In the genomic region with DNA sequence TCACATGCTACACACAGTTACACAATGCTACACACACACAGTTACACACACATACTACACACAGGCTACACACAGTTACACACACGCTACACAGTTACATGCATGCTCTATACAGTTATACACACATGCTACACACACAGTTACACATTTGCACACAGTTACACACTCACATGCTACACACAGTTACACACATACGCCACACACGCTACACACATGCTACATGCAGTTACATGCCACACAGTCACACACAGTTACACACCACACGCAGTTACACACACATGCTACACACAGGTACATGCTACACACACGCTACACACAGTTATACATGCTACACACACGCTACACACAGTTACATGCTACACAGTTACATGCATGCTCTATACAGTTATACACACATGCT, we compare ENCODE assay signal across 2 cellular contexts.
TF ChIP-seq lines count a peak whose summit lies in the region.

No MANE protein-coding gene starts in this region.

TF ChIP-seq in GM12891, 5 proteins besides CTCF, POLR2A, EP300 and RAD21:
- TF ChIP-seq POU2F2 (IDR thresholded peaks at IDR 0.05; ENCODE audit: low read depth, low read length) (no peak), PAX5 (IDR thresholded peaks at IDR 0.05; ENCODE audit: insufficient read depth, low read length, severe bottlenecking) (no peak), SPI1 (IDR thresholded peaks at IDR 0.05; ENCODE audit: low read depth, low read length) (no peak), POLR2AphosphoS5 (IDR thresholded peaks at IDR 0.05; ENCODE audit: low read depth, low read length) (no peak), TAF1 (IDR thresholded peaks at IDR 0.05; ENCODE audit: low read depth, low read length) (no peak)

TF ChIP-seq in H1, 55 proteins besides CTCF, POLR2A, EP300 and RAD21:
- TF ChIP-seq NRF1 (IDR thresholded peaks at IDR 0.05; ENCODE audit: low read depth, low read length) (no peak), BCL11A (IDR thresholded peaks at IDR 0.05; ENCODE audit: low read depth in 2 of 2, low read length in 2 of 2) (no peak), ASH2L (IDR thresholded peaks at IDR 0.05; ENCODE audit: low read length) (no peak), YY1 (IDR thresholded peaks at IDR 0.05; ENCODE audit: low read depth, low read length) (no peak), SP2 (IDR thresholded peaks at IDR 0.05; ENCODE audit: low read length) (no peak)
TF ChIP-seq in H1: peak in this region for 0.
